Comparison of ENCODE assay signal across 8 cellular contexts in the genomic region with DNA sequence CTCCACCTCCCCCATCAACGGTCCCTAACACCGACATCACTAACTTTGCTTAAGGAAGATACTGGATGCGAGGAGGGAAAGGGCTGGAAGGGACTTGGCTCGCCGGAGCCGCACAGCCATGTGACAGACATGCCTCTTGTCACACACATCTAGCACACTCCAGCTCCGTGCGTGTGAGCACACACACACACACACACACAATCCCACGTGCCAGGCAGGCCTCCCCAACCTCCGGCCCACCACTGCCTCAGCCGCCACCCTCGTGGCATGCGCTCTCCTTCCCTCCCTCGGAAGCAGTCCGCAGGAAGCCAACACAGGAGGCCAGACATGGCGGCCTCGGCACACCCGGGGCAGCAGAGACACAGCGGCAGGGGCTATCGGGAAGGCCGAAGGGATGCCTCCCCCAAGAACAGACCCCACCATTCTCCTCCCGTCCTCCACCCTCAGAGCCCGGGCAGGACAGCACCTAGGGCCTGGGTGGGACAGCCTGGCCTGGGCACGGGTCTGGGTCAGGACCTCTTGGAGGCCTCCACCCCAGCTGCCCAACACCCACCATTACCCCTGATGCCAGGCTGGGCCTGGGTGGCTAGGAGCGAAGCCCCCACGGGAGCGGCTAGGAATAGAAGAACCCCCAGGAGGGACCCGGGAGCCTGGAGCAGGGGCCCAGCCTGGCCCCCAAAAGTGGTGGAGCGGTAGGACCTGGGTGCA. TPM values are rescaled to one million over a fixed set of nuclear protein-coding genes. Genes with fewer than 3 reads are reported as not detected.
DNase-seq lines count a peak whose midpoint lies in the region; ATAC-seq and TF ChIP-seq lines count a peak whose summit lies in the region.

No MANE protein-coding gene starts in this region.

- peaks cover 4% of the 10 kb centered on the region for H3K36me3 Mint-ChIP-seq in IgD-negative memory B cell
- peaks cover under 1% of the 10 kb centered on the region for H3K36me3 Mint-ChIP-seq in nephron progenitor cell (ENCODE audit: low read depth)

- H3K9me3 Mint-ChIP-seq in IgD-negative memory B cell (no peaks in the 10 kb centered on the region), nephron progenitor cell (no peaks in the 10 kb centered on the region)

- H3K4me3 Mint-ChIP-seq in IgD-negative memory B cell = peak overlapping the region; percentile 95 to 100 (median 98)
- H3K4me3 Mint-ChIP-seq in nephron progenitor cell = no peak overlapping the region

- peak; percentile 4 for ATAC-seq in Right ventricle myocardium superior (ENCODE audit: poor library complexity)

- WGBS in mesenchymal stem cell = 92% methylated on average over 29 of the region's 29 CpGs

- no peak overlapping the region for H2BK15ac ChIP-seq in mesenchymal stem cell (ENCODE audit: low read depth, poor library complexity, severe bottlenecking)

- intact Hi-C loops in Right ventricle myocardium superior (cut with DNase I) = no loop called here

- H3K27me3 Mint-ChIP-seq in IgD-negative memory B cell (no peaks in the 10 kb centered on the region), nephron progenitor cell (ENCODE audit: low read depth, poor library complexity) (peaks cover 12% of the 10 kb centered on the region)

- H3K27ac Mint-ChIP-seq in IgD-negative memory B cell = peak overlapping the region; percentile 97 to 100 (median 99)
- no peak overlapping the region for H3K27ac Mint-ChIP-seq in nephron progenitor cell

- no peak overlapping the region for H2BK120ac ChIP-seq in mesenchymal stem cell (ENCODE audit: low read depth, low read length)

- H3K9me3 ChIP-seq in mesenchymal stem cell (ENCODE audit: control insufficient read depth, low read length) = no peaks in the 10 kb centered on the region

- TF ChIP-seq CTCF in nephron progenitor cell (IDR thresholded peaks at IDR 0.05) = no peak

- H3K18ac ChIP-seq in mesenchymal stem cell (ENCODE audit: low read depth in 1 of 2, low read length in 2 of 2) = no peak overlapping the region

- H3K4me1 Mint-ChIP-seq in IgD-negative memory B cell = peaks cover 31 to 36% (median 31%) of the 10 kb centered on the region in 3 donors
- peaks cover 69% of the 10 kb centered on the region for H3K4me1 Mint-ChIP-seq in nephron progenitor cell

- DNase-seq in activated CD8-positive, alpha-beta memory T cell treated with anti-CD3 and anti-CD28 coated beads for 24 hours = peak; percentile 86
- DNase-seq in Right ventricle myocardium superior (peak; percentile 61), NCI-H1930 (lab: John Stamatoyannopoulos, UW) (no peak), DMS53 treated with DMSO at 0.1 percent for 48 hours (lab: John Stamatoyannopoulos, UW; ENCODE audit: unreplicated experiment) (no peak), nephron progenitor cell (no peak), mesenchymal stem cell (no peak)
- DNase-seq in stimulated activated CD4-positive, alpha-beta T cell treated with anti-CD3 and anti-CD28 coated beads, Interleukin-4, amount 100 ng/mL, for 24 hours = peak; percentile 65

- no peak overlapping the region for H3K14ac ChIP-seq in mesenchymal stem cell (ENCODE audit: low read length in 2 of 2)

- no peak overlapping the region for H3K4me2 ChIP-seq in mesenchymal stem cell (ENCODE audit: low read length, poor library complexity, severe bottlenecking)

- H3K79me1 ChIP-seq in mesenchymal stem cell (replicated peaks; ENCODE audit: low read length, poor library complexity, severe bottlenecking) = peaks cover 2% of the 10 kb centered on the region

- H3K9ac ChIP-seq in mesenchymal stem cell (ENCODE audit: low read length) = no peak overlapping the region

- H2AFZ ChIP-seq in mesenchymal stem cell (ENCODE audit: low read depth, low read length) = no peak overlapping the region

- peaks cover 7 to 20% of the 10 kb centered on the region in 2 experiments for H3K36me3 ChIP-seq in mesenchymal stem cell (ENCODE audit: control insufficient read depth in 1 of 2, insufficient read depth in 2 of 2, low read depth in 1 of 2, low read length in 2 of 2)

- H3K4me3 ChIP-seq in mesenchymal stem cell (ENCODE audit: insufficient read depth in 1 of 2, low read depth in 1 of 2, low read length in 2 of 2) = no peak overlapping the region

- peaks cover 0 to 54% of the 10 kb centered on the region in 2 experiments for H3K27me3 ChIP-seq in mesenchymal stem cell (ENCODE audit: control insufficient read depth in 1 of 2, insufficient read depth in 1 of 2, low read length in 2 of 2)

- H4K8ac ChIP-seq in mesenchymal stem cell (ENCODE audit: low read length) = no peak overlapping the region

- H2AK5ac ChIP-seq in mesenchymal stem cell (ENCODE audit: low read length, severe bottlenecking) = no peak overlapping the region

- H4K91ac ChIP-seq in mesenchymal stem cell (ENCODE audit: low read length) = no peak overlapping the region

- H2BK5ac ChIP-seq in mesenchymal stem cell (ENCODE audit: low read depth, low read length, poor library complexity, severe bottlenecking) = no peak overlapping the region

- no peak overlapping the region for H3K27ac ChIP-seq in mesenchymal stem cell (ENCODE audit: low read length, poor library complexity, severe bottlenecking)

- H3K23ac ChIP-seq in mesenchymal stem cell (ENCODE audit: low read length in 2 of 2) = no peak overlapping the region

- no peak overlapping the region for H3K4ac ChIP-seq in mesenchymal stem cell (ENCODE audit: low read depth in 1 of 2, low read length in 2 of 2)

- peaks cover 24% of the 10 kb centered on the region for H3K4me1 ChIP-seq in mesenchymal stem cell (ENCODE audit: control insufficient read depth, insufficient read depth, low read depth, low read length)

- no peak overlapping the region for H2BK12ac ChIP-seq in mesenchymal stem cell (ENCODE audit: low read length in 2 of 2)

RNA-seq across cellular contexts. Expression of gene MFNG, which starts 1.0 kb away (rescaled TPM):
- 212 TPM for polyA plus RNA-seq in IgD-negative memory B cell
- 12.7 TPM for total RNA-seq in Right ventricle myocardium superior
- polyA plus RNA-seq in mesenchymal stem cell (2013, experiment 1 of 2) = 0.06 TPM
- polyA plus RNA-seq in mesenchymal stem cell (2013, experiment 2 of 2) = 0.04 TPM

RNA-seq across cellular contexts. Expression of gene CARD10, which starts 34.1 kb away (rescaled TPM):
- polyA plus RNA-seq in IgD-negative memory B cell = not detected
- total RNA-seq in Right ventricle myocardium superior = 8.3 TPM
- 3.1 TPM for polyA plus RNA-seq in mesenchymal stem cell (2013, experiment 1 of 2)
- 3.2 TPM for polyA plus RNA-seq in mesenchymal stem cell (2013, experiment 2 of 2)

RNA-seq across cellular contexts. Expression of gene ELFN2, which starts 57.9 kb away (rescaled TPM):
- not detected for polyA plus RNA-seq in IgD-negative memory B cell
- 0.19 TPM for total RNA-seq in Right ventricle myocardium superior
- 5.2 TPM for polyA plus RNA-seq in mesenchymal stem cell (2013, experiment 1 of 2)
- polyA plus RNA-seq in mesenchymal stem cell (2013, experiment 2 of 2) = 5.1 TPM

Comparison
In these comparisons a context has a peak if more than half of its experiments do, and no peak if none do; other contexts are left out.
1. DNase-seq: peak in activated CD8-positive, alpha-beta memory T cell treated with anti-CD3 and anti-CD28 coated beads for 24 hours (single experiment), Right ventricle myocardium superior (single experiment) and stimulated activated CD4-positive, alpha-beta T cell treated with anti-CD3 and anti-CD28 coated beads, Interleukin-4, amount 100 ng/mL, for 24 hours (single experiment); none in NCI-H1930 (0 of 2), DMS53 treated with DMSO at 0.1 percent for 48 hours (single experiment), nephron progenitor cell (single experiment) and mesenchymal stem cell (single experiment).